Comparison of ENCODE assay signal across 2 cellular contexts in genomic region chr12:106213721-106214121, GRCh38.
TF ChIP-seq lines count a peak whose summit lies in the region.

No MANE protein-coding gene starts in this region.

TF ChIP-seq in GM23338, 12 proteins besides CTCF, POLR2A, EP300 and RAD21:
- TF ChIP-seq ETS1 (IDR thresholded peaks at IDR 0.05) (no peak), ZNF331 (CRISPR knock-in tag; IDR thresholded peaks at IDR 0.05; ENCODE audit: low read depth) (no peak), POLR2AphosphoS5 (IDR thresholded peaks at IDR 0.05; ENCODE audit: low read depth) (no peak), STAT1 (IDR thresholded peaks at IDR 0.05; ENCODE audit: unreplicated experiment) (no peak), ZNF114 (CRISPR knock-in tag; IDR thresholded peaks at IDR 0.05) (no peak), EZH2phosphoT487 (IDR thresholded peaks at IDR 0.05; ENCODE audit: unreplicated experiment) (no peak), NANOG (IDR thresholded peaks at IDR 0.05; ENCODE audit: borderline replicate concordance) (no peak), REST (IDR thresholded peaks at IDR 0.05; ENCODE audit: unreplicated experiment) (no peak), CREB1 (CRISPR knock-in tag; IDR thresholded peaks at IDR 0.05; ENCODE audit: low read depth) (no peak), EZH2 (IDR thresholded peaks at IDR 0.05; ENCODE audit: low read depth, unreplicated experiment) (no peak), ZNF462 (CRISPR knock-in tag; IDR thresholded peaks at IDR 0.05) (no peak)
TF ChIP-seq in GM23338: peak in this region for 0.

TF ChIP-seq in endothelial cell of umbilical vein, 7 proteins besides CTCF, POLR2A, EP300 and RAD21:
- TF ChIP-seq GATA2 (IDR thresholded peaks at IDR 0.05; ENCODE audit: insufficient read depth, insufficient read length, low read depth, low read length) = no peak
- no peak for TF ChIP-seq EZH2 (IDR thresholded peaks at IDR 0.05; ENCODE audit: borderline replicate concordance, low read depth, low read length, severe bottlenecking)
- no peak for TF ChIP-seq JUN (IDR thresholded peaks at IDR 0.05; ENCODE audit: borderline replicate concordance, insufficient read depth, insufficient read length, low read depth)
- no peak for TF ChIP-seq MAX (IDR thresholded peaks at IDR 0.05; ENCODE audit: insufficient read depth, insufficient read length)
- TF ChIP-seq MYC (IDR thresholded peaks at IDR 0.05; ENCODE audit: low read depth, low read length) = no peak
- TF ChIP-seq FOS (IDR thresholded peaks at IDR 0.05; ENCODE audit: borderline replicate concordance, insufficient read depth, low read length) = no peak
- TF ChIP-seq POLR2AphosphoS5 (IDR thresholded peaks at IDR 0.05; ENCODE audit: insufficient read depth, low read depth, low read length) = no peak
